ENCODE assay signal across 22 cellular contexts in the genomic region with DNA sequence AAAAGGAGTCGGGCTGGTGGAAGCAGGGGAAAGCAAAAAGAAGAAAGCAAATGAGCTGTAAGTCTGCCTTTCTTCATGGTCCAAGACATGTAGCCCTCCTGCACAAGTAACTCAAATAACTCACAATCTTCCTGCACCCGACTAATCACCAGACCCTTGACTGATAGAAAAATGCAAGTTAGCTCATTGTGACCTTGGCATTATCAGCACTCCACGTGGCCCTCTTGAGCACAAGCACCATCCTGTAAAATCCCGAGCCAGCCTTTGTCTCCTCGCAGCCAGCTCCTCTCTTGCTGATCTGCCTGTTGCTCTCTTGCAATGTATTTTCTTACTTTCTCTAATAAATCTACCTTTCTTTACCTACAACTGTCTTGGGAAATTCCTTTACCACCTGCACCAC. TPM values are rescaled to one million over a fixed set of nuclear protein-coding genes. Genes with fewer than 3 reads are reported as not detected.
"Had no signal": no experiment of that assay in that cellular context is flagged by ENCODE, and none has a peak within 500 bp of the region (broad histone marks: within the 10 kb centered on the region; RNA-seq: fewer than 3 reads in every experiment).

No MANE protein-coding gene starts in this region.

- DNase-seq: activated CD4-positive, alpha-beta T cell treated with anti-CD3 and anti-CD28 coated beads, Interleukin-2, amount 50 U/mL, for 4 hours; activated CD4-positive, CD25-positive, alpha-beta regulatory T cell treated with anti-CD3 and anti-CD28 coated beads, Interleukin-2, amount 50 U/mL, for 72 hours; activated naive CD4-positive, alpha-beta T cell; activated naive CD8-positive, alpha-beta T cell treated with anti-CD3 and anti-CD28 coated beads, Interleukin-2, amount 50 U/mL, for 24 hours; activated T-cell treated with anti-CD3 and anti-CD28 coated beads for 4 hours; effector memory CD4-positive, alpha-beta T cell; foreskin keratinocyte; immature natural killer cell; midbrain; ovary; sigmoid colon; stimulated activated CD4-positive, alpha-beta T cell treated with anti-CD3 and anti-CD28 coated beads, Interleukin-1b, Interleukin-23, amount 100 ng/mL, for 48 hours; stimulated activated naive CD8-positive, alpha-beta T cell treated with anti-CD3 and anti-CD28 coated beads, Interleukin-15, amount 100 ng/mL, for 72 hours; T-helper 9 cell had no signal

- H3K4me1 ChIP-seq: ascending aorta, breast epithelium, foreskin keratinocyte, neural progenitor cell, sigmoid colon had no signal

- H3K9ac ChIP-seq: neural progenitor cell had no signal

- H3K4me2 ChIP-seq: neural progenitor cell had no signal

- H3K4me3 ChIP-seq: ascending aorta, breast epithelium, neural progenitor cell, ovary, sigmoid colon had no signal

- H2AFZ ChIP-seq: neural progenitor cell had no signal

- H3K27me3 ChIP-seq: ascending aorta, breast epithelium, foreskin keratinocyte, neural progenitor cell, ovary, sigmoid colon had no signal

- H3K36me3 ChIP-seq: ascending aorta, breast epithelium, neural progenitor cell, ovary, sigmoid colon had no signal

- H3K27ac ChIP-seq: ascending aorta, breast epithelium, foreskin keratinocyte, neural progenitor cell, ovary, sigmoid colon had no signal

- H3K9me3 ChIP-seq: ascending aorta, breast epithelium, ovary, sigmoid colon had no signal

RNA-seq across cellular contexts. Expression of a gene that starts 2.2 kb away (rescaled TPM):
- total RNA-seq: ascending aorta, foreskin keratinocyte, lung microvascular endothelial cell, myocyte, pulmonary artery endothelial cell, sigmoid colon, temporal lobe had no signal
- polyA plus RNA-seq: immature natural killer cell, ovary had no signal

RNA-seq across cellular contexts. Expression of a gene that starts 33.7 kb away (rescaled TPM):
- total RNA-seq: ascending aorta, breast epithelium, lung microvascular endothelial cell, ovary, pulmonary artery endothelial cell, ureter had no signal
- polyA plus RNA-seq: immature natural killer cell had no signal
